Comparison of ENCODE assay signal across 2 cellular contexts in genomic region chr7:116521046-116521664, GRCh38.
TF ChIP-seq lines count a peak whose summit lies in the region.

No MANE protein-coding gene starts in this region.

TF ChIP-seq in GM23338, 12 proteins besides CTCF, POLR2A, EP300 and RAD21 (continued from another document):
- TF ChIP-seq ETS1 (IDR thresholded peaks at IDR 0.05) (no peak), CREB1 (CRISPR knock-in tag; IDR thresholded peaks at IDR 0.05; ENCODE audit: low read depth) (no peak), REST (IDR thresholded peaks at IDR 0.05; ENCODE audit: unreplicated experiment) (no peak), JUNB (IDR thresholded peaks at IDR 0.05; ENCODE audit: unreplicated experiment) (no peak), STAT1 (IDR thresholded peaks at IDR 0.05; ENCODE audit: unreplicated experiment) (no peak), ZNF331 (CRISPR knock-in tag; IDR thresholded peaks at IDR 0.05; ENCODE audit: low read depth) (no peak), ZNF462 (CRISPR knock-in tag; IDR thresholded peaks at IDR 0.05) (no peak)

TF ChIP-seq in HEK293T, 16 proteins besides CTCF, POLR2A, EP300 and RAD21 (continued from another document):
- TF ChIP-seq FOXM1 (IDR thresholded peaks at IDR 0.05; ENCODE audit: borderline replicate concordance) (no peak), NFRKB (IDR thresholded peaks at IDR 0.05) (no peak), PKNOX1 (IDR thresholded peaks at IDR 0.05) (no peak), ZNF384 (IDR thresholded peaks at IDR 0.05) (no peak), HDGF (IDR thresholded peaks at IDR 0.05; ENCODE audit: borderline replicate concordance) (no peak)
TF ChIP-seq in HEK293T: peak in this region for 0.
